Comparison of ENCODE assay signal across 10 cellular contexts in the genomic region with DNA sequence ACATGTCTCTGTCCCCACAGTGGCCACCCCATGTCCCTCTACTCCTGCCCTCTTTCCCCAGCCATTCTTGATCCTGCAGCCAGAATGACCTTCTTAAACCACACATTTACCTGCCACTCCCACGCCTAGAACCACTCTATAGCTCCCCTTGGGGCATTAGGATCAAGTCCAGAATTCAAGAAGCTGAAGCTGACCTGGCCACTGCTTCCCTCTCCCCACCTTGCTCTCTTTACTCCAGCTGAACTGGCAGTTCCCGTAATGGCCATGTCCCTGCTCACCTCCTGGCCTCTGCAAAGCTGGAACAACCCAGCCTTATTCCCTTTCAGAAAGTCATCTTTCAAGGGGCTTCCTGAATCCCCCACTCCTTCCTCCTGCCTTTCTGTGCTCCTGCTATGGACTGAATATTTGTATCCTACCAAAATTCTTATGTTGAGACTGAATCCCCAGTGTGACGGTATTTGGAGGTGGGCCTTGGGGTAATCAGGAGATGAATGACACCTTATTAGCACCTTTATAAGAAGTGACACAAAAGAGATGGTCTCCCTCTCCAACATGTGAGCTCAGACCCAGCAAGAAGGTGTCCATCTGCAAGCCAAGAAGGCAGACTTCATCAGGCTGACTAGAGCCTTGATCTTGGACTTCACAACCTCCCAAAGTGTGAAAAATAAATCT. TPM values are rescaled to one million over a fixed set of nuclear protein-coding genes. Genes with fewer than 3 reads are reported as not detected.
DNase-seq lines count a peak whose midpoint lies in the region; ATAC-seq and TF ChIP-seq lines count a peak whose summit lies in the region.
"Had no signal": no experiment of that assay in that cellular context is flagged by ENCODE, and none has a peak within 500 bp of the region (broad histone marks: within the 10 kb centered on the region; RNA-seq: fewer than 3 reads in every experiment).

No MANE protein-coding gene starts in this region.

- DNase-seq in HFFc6 (no peak), brain microvascular endothelial cell (no peak), HUDEP-2 (lab: John Stamatoyannopoulos, UW; ENCODE audit: unreplicated experiment in 76 of 76) (no peak), amniotic stem cell (lab: John Stamatoyannopoulos, UW) (no peak), NCI-H1417 treated with DMSO at 0.1 percent for 48 hours (lab: John Stamatoyannopoulos, UW) (no peak), cortex of kidney (lab: John Stamatoyannopoulos, UW) (no peak)
- no peak for DNase-seq in naive thymus-derived CD4-positive, alpha-beta T cell

- no peaks in the 10 kb centered on the region for H3K9me3 ChIP-seq in naive thymus-derived CD4-positive, alpha-beta T cell (ENCODE audit: control insufficient read depth in 2 of 3, low read length in 3 of 3)

- peaks cover 18% of the 10 kb centered on the region for H3K36me3 ChIP-seq in brain microvascular endothelial cell (replicated peaks)
- peaks cover 9 to 26% (median 11%) of the 10 kb centered on the region in 3 experiments for H3K36me3 ChIP-seq in naive thymus-derived CD4-positive, alpha-beta T cell (ENCODE audit: control insufficient read depth in 2 of 3, insufficient read depth in 3 of 3, low read length in 3 of 3)

- peaks cover 13% of the 10 kb centered on the region for H3K27me3 Mint-ChIP-seq in HFFc6 (ENCODE audit: insufficient read depth)
- no peaks in the 10 kb centered on the region for H3K27me3 Mint-ChIP-seq in naive thymus-derived CD4-positive, alpha-beta T cell

- H3K4me3 ChIP-seq in brain microvascular endothelial cell (ENCODE audit: low read depth, low read length): peak overlapping the region; percentile 53
- H3K4me3 ChIP-seq in naive thymus-derived CD4-positive, alpha-beta T cell (ENCODE audit: low read length): no peak overlapping the region

- H3K27ac Mint-ChIP-seq in HFFc6: peak overlapping the region; percentile 98
- H3K27ac Mint-ChIP-seq in naive thymus-derived CD4-positive, alpha-beta T cell: peak overlapping the region; percentile 92 to 99 (median 98)

- H3K27ac ChIP-seq in 22Rv1 (peak overlapping the region; percentile 96), brain microvascular endothelial cell (peak overlapping the region; percentile 98)
- H3K27ac ChIP-seq in naive thymus-derived CD4-positive, alpha-beta T cell (ENCODE audit: low read depth, low read length): peak overlapping the region; percentile 100

- peaks cover 80% of the 10 kb centered on the region for H3K4me1 Mint-ChIP-seq in HFFc6 (ENCODE audit: low read depth)
- H3K4me1 Mint-ChIP-seq in naive thymus-derived CD4-positive, alpha-beta T cell: peaks cover 64 to 81% (median 77%) of the 10 kb centered on the region in 7 donors

- intact Hi-C loops in naive thymus-derived CD4-positive, alpha-beta T cell (cut with micrococcal nuclease): no loop called here

- in situ Hi-C loops in brain microvascular endothelial cell (cut with HindIII; ENCODE audit: low pct_ligation_motif_present, low sequenced_read_pairs): no loop called here

- H3K4me1 ChIP-seq in naive thymus-derived CD4-positive, alpha-beta T cell (ENCODE audit: control insufficient read depth in 2 of 2, insufficient read depth in 2 of 2, low read length in 2 of 2): peaks cover 57 to 63% of the 10 kb centered on the region in 2 donors

- TF ChIP-seq CTCF in 22Rv1 (IDR thresholded peaks at IDR 0.05): no peak
- TF ChIP-seq CTCF in HFFc6 (IDR thresholded peaks at IDR 0.05): no peak
- no peak for TF ChIP-seq CTCF in brain microvascular endothelial cell (IDR thresholded peaks at IDR 0.05; ENCODE audit: low read depth, low read length, missing control alignments)

- no peaks in the 10 kb centered on the region for H3K27me3 ChIP-seq in brain microvascular endothelial cell (replicated peaks)
- no peaks in the 10 kb centered on the region for H3K27me3 ChIP-seq in naive thymus-derived CD4-positive, alpha-beta T cell (ENCODE audit: control insufficient read depth in 2 of 2, insufficient read depth in 2 of 2, low read length in 2 of 2)

- peaks cover 12% of the 10 kb centered on the region for H3K36me3 Mint-ChIP-seq in HFFc6 (ENCODE audit: low read depth)
- H3K36me3 Mint-ChIP-seq in naive thymus-derived CD4-positive, alpha-beta T cell: peaks cover 6 to 19% (median 13%) of the 10 kb centered on the region in 5 donors

- CTCF ChIA-PET in naive thymus-derived CD4-positive, alpha-beta T cell (lab: Charles Lee): interaction anchor here (0.9 to 1.6 kb wide), 4 partner anchors 22 to 1159 kb away, joined by 3 to 5 read pairs (median 4); no protein-coding TSS in a partner anchor

- POLR2A ChIA-PET in naive thymus-derived CD4-positive, alpha-beta T cell (lab: Charles Lee): interaction anchor here (0.8 to 1.5 kb wide), 2 partner anchors 29 to 42 kb away, joined by 3 to 5 read pairs; a partner anchor contains a TSS

- H3K9me3 Mint-ChIP-seq in HFFc6: no peaks in the 10 kb centered on the region
- H3K9me3 Mint-ChIP-seq in naive thymus-derived CD4-positive, alpha-beta T cell: peaks cover 0 to 2% (median 0%) of the 10 kb centered on the region in 11 donors

- no peak for ATAC-seq in naive thymus-derived CD4-positive, alpha-beta T cell

- peak overlapping the region; percentile 95 for H3K4me3 Mint-ChIP-seq in HFFc6
- peak overlapping the region; percentile 94 to 99 (median 96) for H3K4me3 Mint-ChIP-seq in naive thymus-derived CD4-positive, alpha-beta T cell

RNA-seq across cellular contexts. Expression of a gene that starts 3.8 kb away (rescaled TPM):
- total RNA-seq in HFFc6 (2021; fragmentation: NEBNext Ultra II Directional; extraction: Animal tissue kit (Norgen Biotek cat#: 25700)): 10 to 100 TPM; 10.5 to 18.2 (median 12.5) TPM
- total RNA-seq in naive thymus-derived CD4-positive, alpha-beta T cell: 100 to 1,000 TPM in 2 of 5 experiments, 10 to 100 TPM in 3; 13.7 to 319 (median 22.9) TPM
- polyA plus RNA-seq in naive thymus-derived CD4-positive, alpha-beta T cell: 10 to 100 TPM in 1 of 2 donors, 1 to 10 TPM in 1; 9.8 to 12.1 TPM

RNA-seq across cellular contexts. Expression of a gene that starts 42.2 kb away (rescaled TPM):
- 1 to 10 TPM in 5 of 6 experiments, under 1 TPM in 1; 0.91 to 2.2 (median 1.8) TPM for total RNA-seq in HFFc6 (2021; fragmentation: NEBNext Ultra II Directional; extraction: Animal tissue kit (Norgen Biotek cat#: 25700))
- 1 to 10 TPM; 2.8 to 9.7 (median 5.3) TPM for total RNA-seq in naive thymus-derived CD4-positive, alpha-beta T cell
- under 1 TPM; 0.37 to 0.63 TPM for polyA plus RNA-seq in naive thymus-derived CD4-positive, alpha-beta T cell

RNA-seq across cellular contexts. Expression of a gene that starts 42.2 kb away (rescaled TPM):
- 10 to 100 TPM; 42.7 to 52.1 (median 47.0) TPM for total RNA-seq in HFFc6 (2021; fragmentation: NEBNext Ultra II Directional; extraction: Animal tissue kit (Norgen Biotek cat#: 25700))
- 10 to 100 TPM; 28.2 to 58.5 (median 44.6) TPM for total RNA-seq in naive thymus-derived CD4-positive, alpha-beta T cell
- polyA plus RNA-seq in naive thymus-derived CD4-positive, alpha-beta T cell: 10 to 100 TPM; 14.8 to 22.0 TPM

RNA-seq across cellular contexts. Expression of a gene that starts 42.8 kb away (rescaled TPM):
- total RNA-seq in HFFc6 (2021; fragmentation: NEBNext Ultra II Directional; extraction: Animal tissue kit (Norgen Biotek cat#: 25700)): not detected
- under 1 TPM in 1 of 5 experiments, not detected in 4; 0.07 TPM for total RNA-seq in naive thymus-derived CD4-positive, alpha-beta T cell
- not detected for polyA plus RNA-seq in naive thymus-derived CD4-positive, alpha-beta T cell
- total RNA-seq: Daoy had no signal
- polyA plus RNA-seq: neural cell had no signal
